In genomic region chr10:12707461-12708185, GRCh38 we compare ENCODE assay signal across 9 cellular contexts.
DNase-seq lines count a peak whose midpoint lies in the region; ATAC-seq and TF ChIP-seq lines count a peak whose summit lies in the region.
"Had no signal": no experiment of that assay in that cellular context is flagged by ENCODE, and none has a peak within 500 bp of the region (broad histone marks: within the 10 kb centered on the region; RNA-seq: fewer than 3 reads in every experiment).

No MANE protein-coding gene starts in this region.

- no peaks in the 10 kb centered on the region for H3K36me3 ChIP-seq in parathyroid adenoma (ENCODE audit: control insufficient read depth, insufficient read depth, low read length)

- H3K9me3 Mint-ChIP-seq in activated CD4-positive, alpha-beta T cell treated with anti-CD3 and anti-CD28 coated beads, Interleukin-2, amount 10 ng/mL, durations not matched to agents 7 days and 5 days: no peaks in the 10 kb centered on the region

- TF ChIP-seq POLR2A in lower leg skin (IDR thresholded peaks at IDR 0.05): no peak

- H3K4me2 ChIP-seq in parathyroid adenoma (ENCODE audit: low read length): no peak overlapping the region

- H3K9me3 ChIP-seq in parathyroid adenoma (ENCODE audit: control insufficient read depth, low read length): no peaks in the 10 kb centered on the region

- intact Hi-C loops in lower leg skin (cut with DNase I; ENCODE audit: low total_unique reads): loop anchor here (10.0 kb wide), 1 partner anchor 443 kb away; no protein-coding TSS in a partner anchor

- CTCF ChIA-PET in activated CD4-positive, alpha-beta T cell treated with anti-CD3 and anti-CD28 coated beads, Interleukin-2, amount 10 ng/mL, durations not matched to agents 7 days and 5 days (lab: Charles Lee): interaction anchor here (0.6 to 1.6 kb wide), 4 partner anchors 10 to 385 kb away, joined by 3 to 6 read pairs (median 4); no protein-coding TSS in a partner anchor

- no peaks in the 10 kb centered on the region for H3K27me3 ChIP-seq in parathyroid adenoma (ENCODE audit: control insufficient read depth, insufficient read depth, low read length)

- no peak overlapping the region for H2AFZ ChIP-seq in parathyroid adenoma

- TF ChIP-seq CTCF in fibroblast of the aortic adventitia (IDR thresholded peaks at IDR 0.05; ENCODE audit: insufficient read depth, low read length): peak; percentile 71
- TF ChIP-seq CTCF in parathyroid adenoma (IDR thresholded peaks at IDR 0.05): no peak
- no peak for TF ChIP-seq CTCF in lower leg skin (IDR thresholded peaks at IDR 0.05)

- peak; percentile 51 for DNase-seq in DMS 273 (lab: John Stamatoyannopoulos, UW; ENCODE audit: unreplicated experiment)
- no peak for DNase-seq in DMS 273 treated with DMSO at 0.1 percent for 48 hours (lab: John Stamatoyannopoulos, UW)
- DNase-seq in KG1 (lab: John Stamatoyannopoulos, UW): peak; percentile 45
- peak; percentile 12 for DNase-seq in activated CD4-positive, alpha-beta T cell treated with anti-CD3 and anti-CD28 coated beads, Interleukin-2, amount 10 ng/mL, durations not matched to agents 7 days and 5 days
- DNase-seq in fibroblast of the aortic adventitia (ENCODE audit: low read depth): peak; percentile 97
- DNase-seq in lower leg skin (ENCODE audit: low spot score in 2 of 2): no peak

- peak overlapping the region; percentile 0 for H3K27ac ChIP-seq in parathyroid adenoma
- H3K27ac ChIP-seq: 22Rv1 had no signal

- no peak overlapping the region for H3K9ac ChIP-seq in parathyroid adenoma

- H3K4me3 ChIP-seq in fibroblast of the aortic adventitia (ENCODE audit: low read depth, low read length) (no peak overlapping the region), parathyroid adenoma (ENCODE audit: low read depth, low read length) (no peak overlapping the region), lower leg skin (ENCODE audit: low read depth, poor library complexity, severe bottlenecking) (no peak overlapping the region)

- no peak overlapping the region for H3K4me3 Mint-ChIP-seq in activated CD4-positive, alpha-beta T cell treated with anti-CD3 and anti-CD28 coated beads, Interleukin-2, amount 10 ng/mL, durations not matched to agents 7 days and 5 days

- H3K4me1 Mint-ChIP-seq in activated CD4-positive, alpha-beta T cell treated with anti-CD3 and anti-CD28 coated beads, Interleukin-2, amount 10 ng/mL, durations not matched to agents 7 days and 5 days: peaks cover 47% of the 10 kb centered on the region

- POLR2A ChIA-PET in activated CD4-positive, alpha-beta T cell treated with anti-CD3 and anti-CD28 coated beads, Interleukin-2, amount 10 ng/mL, durations not matched to agents 7 days and 5 days (lab: Charles Lee): no interaction called here

- ATAC-seq in HG02938 (IDR thresholded peaks at IDR 0.05; ENCODE audit: unreplicated experiment): no peak

- no peaks in the 10 kb centered on the region for H3K4me1 ChIP-seq in parathyroid adenoma

- H3K36me3 Mint-ChIP-seq in activated CD4-positive, alpha-beta T cell treated with anti-CD3 and anti-CD28 coated beads, Interleukin-2, amount 10 ng/mL, durations not matched to agents 7 days and 5 days (ENCODE audit: low read depth): no peaks in the 10 kb centered on the region

- H3K27ac Mint-ChIP-seq in activated CD4-positive, alpha-beta T cell treated with anti-CD3 and anti-CD28 coated beads, Interleukin-2, amount 10 ng/mL, durations not matched to agents 7 days and 5 days: peak overlapping the region; percentile 2

- no peaks in the 10 kb centered on the region for H3K79me2 ChIP-seq in parathyroid adenoma

- 53 to 55% methylated on average over 10 of the region's 10 CpGs for WGBS in lower leg skin, 2 donors

- H3K27me3 Mint-ChIP-seq in activated CD4-positive, alpha-beta T cell treated with anti-CD3 and anti-CD28 coated beads, Interleukin-2, amount 10 ng/mL, durations not matched to agents 7 days and 5 days: no peaks in the 10 kb centered on the region

Comparison
In these comparisons a context has a peak if more than half of its experiments do, and no peak if none do; other contexts are left out.
1. DNase-seq: peak in DMS 273 (single experiment), KG1 (single experiment), activated CD4-positive, alpha-beta T cell treated with anti-CD3 and anti-CD28 coated beads, Interleukin-2, amount 10 ng/mL, durations not matched to agents 7 days and 5 days (single experiment) and fibroblast of the aortic adventitia (single experiment); none in DMS 273 treated with DMSO at 0.1 percent for 48 hours (single experiment) and lower leg skin (0 of 2).